Comparison of ENCODE assay signal across 17 cellular contexts in the genomic region with DNA sequence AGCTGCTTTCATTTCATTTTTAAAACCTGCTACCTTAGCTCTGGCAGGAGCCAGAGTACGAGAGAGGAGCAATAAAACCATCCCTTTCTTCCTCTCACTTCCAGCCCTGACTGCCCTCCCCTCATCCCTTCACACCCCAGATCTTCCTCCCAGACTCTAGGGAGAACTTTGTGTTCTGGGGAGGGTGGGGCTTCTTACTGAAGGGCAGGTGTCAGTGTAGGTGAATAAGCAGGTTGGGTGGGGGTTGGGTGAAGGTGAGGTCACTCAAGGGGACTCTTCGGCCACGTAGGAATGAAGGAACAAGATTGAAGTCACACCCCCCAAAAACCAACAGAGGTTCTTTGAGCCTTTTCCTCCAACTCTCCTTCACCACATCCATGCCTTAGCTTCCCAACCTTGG.
DNase-seq lines count a peak whose midpoint lies in the region; ATAC-seq and TF ChIP-seq lines count a peak whose summit lies in the region.
"Had no signal": no experiment of that assay in that cellular context is flagged by ENCODE, and none has a peak within 500 bp of the region (broad histone marks: within the 10 kb centered on the region; RNA-seq: fewer than 3 reads in every experiment).

No MANE protein-coding gene starts in this region.

- ATAC-seq in activated T-helper 17 cell treated with anti-CD3 and anti-CD28 coated beads, Interleukin-2, amount 50 U/mL, for 72 hours (replicated peaks) = no peak
- ATAC-seq in HG03095 (IDR thresholded peaks at IDR 0.05; ENCODE audit: unreplicated experiment) (no peak), HG02852 (IDR thresholded peaks at IDR 0.05; ENCODE audit: unreplicated experiment) (no peak)
- ATAC-seq: K562 had no signal

- H3K36me3 ChIP-seq in hepatocyte (replicated peaks; ENCODE audit: insufficient read depth, low read depth) = no peaks in the 10 kb centered on the region
- H3K36me3 ChIP-seq in mucosa of rectum (ENCODE audit: control insufficient read depth in 2 of 2, insufficient read depth in 2 of 2, low read length in 2 of 2) = no peaks in the 10 kb centered on the region
- no peaks in the 10 kb centered on the region for H3K36me3 ChIP-seq in transverse colon
- H3K36me3 ChIP-seq: BE2C had no signal

- peak overlapping the region; percentile 24 for H3K4me2 ChIP-seq in hepatocyte

- H3K27me3 ChIP-seq in hepatocyte = no peaks in the 10 kb centered on the region
- no peaks in the 10 kb centered on the region for H3K27me3 ChIP-seq in mucosa of rectum (ENCODE audit: control insufficient read depth in 2 of 2, insufficient read depth in 2 of 2, low read length in 2 of 2)
- H3K27me3 ChIP-seq in transverse colon = no peaks in the 10 kb centered on the region
- H3K27me3 ChIP-seq: BE2C had no signal

- 57% methylated on average over 3 of the region's 3 CpGs for WGBS in hepatocyte (ENCODE audit: low lambda C conversion rate, missing lambda C conversion rate)
- WGBS in transverse colon (ENCODE audit: low coverage in 1 of 2), 2 donors = 23 to 55% methylated on average over 1 to 3 of the region's 3 CpGs

- no peaks in the 10 kb centered on the region for H4K20me1 ChIP-seq in hepatocyte (ENCODE audit: insufficient read depth, poor library complexity, severe bottlenecking)

- H3K4me1 ChIP-seq in hepatocyte (ENCODE audit: insufficient read depth) (peaks cover 58% of the 10 kb centered on the region), mucosa of rectum (ENCODE audit: control insufficient read depth in 2 of 2, insufficient read depth in 2 of 2, low read length in 2 of 2) (peaks cover 56 to 65% of the 10 kb centered on the region in 2 donors), transverse colon (peaks cover 3 to 73% (median 48%) of the 10 kb centered on the region in 4 donors)

- H3K4me3 ChIP-seq in hepatocyte = no peak overlapping the region
- peak overlapping the region in 1 of 2 donors; percentile 19 for H3K4me3 ChIP-seq in mucosa of rectum (ENCODE audit: low read length in 2 of 2)
- no peak overlapping the region for H3K4me3 ChIP-seq in transverse colon
- H3K4me3 ChIP-seq: K562 had no signal

- no peaks in the 10 kb centered on the region for H3K9me3 ChIP-seq in hepatocyte (ENCODE audit: low read depth)
- no peaks in the 10 kb centered on the region for H3K9me3 ChIP-seq in mucosa of rectum (ENCODE audit: control insufficient read depth in 2 of 2, low read length in 2 of 2)
- H3K9me3 ChIP-seq in transverse colon = no peaks in the 10 kb centered on the region
- H3K9me3 ChIP-seq: BE2C, Caco-2 had no signal

- peak overlapping the region; percentile 22 for H3K27ac Mint-ChIP-seq in activated T-helper 17 cell treated with anti-CD3 and anti-CD28 coated beads, Interleukin-2, amount 50 U/mL, for 72 hours
- H3K27ac Mint-ChIP-seq in CD14-positive monocyte = no peak overlapping the region
- H3K27ac Mint-ChIP-seq: CD4-positive, alpha-beta T cell; H9 had no signal

- H3K27me3 Mint-ChIP-seq in activated T-helper 17 cell treated with anti-CD3 and anti-CD28 coated beads, Interleukin-2, amount 50 U/mL, for 72 hours = no peaks in the 10 kb centered on the region
- H3K27me3 Mint-ChIP-seq in CD14-positive monocyte (ENCODE audit: low read depth in 3 of 3) = peaks cover 0 to 6% (median 2%) of the 10 kb centered on the region in 3 donors
- H3K27me3 Mint-ChIP-seq: CD4-positive, alpha-beta T cell had no signal

- no peaks in the 10 kb centered on the region for H3K9me3 Mint-ChIP-seq in activated T-helper 17 cell treated with anti-CD3 and anti-CD28 coated beads, Interleukin-2, amount 50 U/mL, for 72 hours
- H3K9me3 Mint-ChIP-seq in CD14-positive monocyte = peaks cover 0 to 2% (median 0%) of the 10 kb centered on the region in 7 donors
- H3K9me3 Mint-ChIP-seq: CD4-positive, alpha-beta T cell; H9 had no signal

- no peaks in the 10 kb centered on the region for H3K9me2 ChIP-seq in hepatocyte (replicated peaks; ENCODE audit: insufficient read depth)

- peaks cover 16% of the 10 kb centered on the region for H3K79me2 ChIP-seq in hepatocyte

- in situ Hi-C loops in transverse colon (cut with MboI; ENCODE audit: low pct_ligation_motif_present in 1 of 4, low pct_unique_long_range_greater_than_20kb in 1 of 4, low sequenced_read_pairs in 3 of 4) = loop anchor here (10.0 to 25.0 kb wide), 4 partner anchors 120 to 345 kb away; a partner anchor contains a TSS

- peak overlapping the region in 1 of 2 donors; percentile 65 for H3K9ac ChIP-seq in mucosa of rectum (ENCODE audit: low read depth in 1 of 2, low read length in 2 of 2)

- H3K4me3 Mint-ChIP-seq in activated T-helper 17 cell treated with anti-CD3 and anti-CD28 coated beads, Interleukin-2, amount 50 U/mL, for 72 hours = no peak overlapping the region
- no peak overlapping the region for H3K4me3 Mint-ChIP-seq in CD14-positive monocyte
- H3K4me3 Mint-ChIP-seq: CD4-positive, alpha-beta T cell; H9 had no signal

- no peak for TF ChIP-seq POLR2A in transverse colon (IDR thresholded peaks at IDR 0.05)

- H2AFZ ChIP-seq in hepatocyte = no peak overlapping the region

- no peaks in the 10 kb centered on the region for H3K4me1 Mint-ChIP-seq in activated T-helper 17 cell treated with anti-CD3 and anti-CD28 coated beads, Interleukin-2, amount 50 U/mL, for 72 hours
- H3K4me1 Mint-ChIP-seq in CD14-positive monocyte = peaks cover 4% of the 10 kb centered on the region

- no peaks in the 10 kb centered on the region for H3K36me3 Mint-ChIP-seq in activated T-helper 17 cell treated with anti-CD3 and anti-CD28 coated beads, Interleukin-2, amount 50 U/mL, for 72 hours (ENCODE audit: low read depth)
- no peaks in the 10 kb centered on the region for H3K36me3 Mint-ChIP-seq in CD14-positive monocyte

- intact Hi-C loops in transverse colon (cut with DNase I; ENCODE audit: low total_unique reads) (no loop called here), CD14-positive monocyte (cut with micrococcal nuclease) (loop anchor here (5.0 kb wide), 2 partner anchors 330 to 340 kb away; no protein-coding TSS in a partner anchor)

- H3K27ac ChIP-seq in hepatocyte = peak overlapping the region; percentile 80
- H3K27ac ChIP-seq in mucosa of rectum (ENCODE audit: low read depth in 2 of 2, low read length in 2 of 2) = peak overlapping the region; percentile 86 to 94
- H3K27ac ChIP-seq in transverse colon = peak overlapping the region; percentile 77 to 82 (median 80)

- peak; percentile 83 for TF ChIP-seq EP300 in transverse colon (IDR thresholded peaks at IDR 0.05; ENCODE audit: low read depth)

- TF ChIP-seq CTCF in hepatocyte (IDR thresholded peaks at IDR 0.05; ENCODE audit: poor library complexity) = no peak
- TF ChIP-seq CTCF in transverse colon (IDR thresholded peaks at IDR 0.05) = no peak
- no peak for TF ChIP-seq CTCF in CD14-positive monocyte (IDR thresholded peaks at IDR 0.05)

- DNase-seq in hepatocyte (ENCODE audit: low spot score) (peak; percentile 63), transverse colon (peak; percentile 79), EL (no peak), CD14-positive monocyte (ENCODE audit: low spot score) (no peak)
- DNase-seq: ACHN; BE2C; C1 segment of cervical spinal cord; Caco-2; CD4-positive, alpha-beta T cell; GDM1; H9; IMR-90 had no signal

Comparison
In these comparisons a context has a peak if more than half of its experiments do, and no peak if none do; other contexts are left out.
1. DNase-seq: peak in hepatocyte (single experiment) and transverse colon (single experiment); none in EL (single experiment) and CD14-positive monocyte (single experiment).
2. Peak in every context shown above with its lines, with median percentiles within 50 percentile points of each other: H3K27ac ChIP-seq.